ENCODE assay signal across 20 cellular contexts in the genomic region with DNA sequence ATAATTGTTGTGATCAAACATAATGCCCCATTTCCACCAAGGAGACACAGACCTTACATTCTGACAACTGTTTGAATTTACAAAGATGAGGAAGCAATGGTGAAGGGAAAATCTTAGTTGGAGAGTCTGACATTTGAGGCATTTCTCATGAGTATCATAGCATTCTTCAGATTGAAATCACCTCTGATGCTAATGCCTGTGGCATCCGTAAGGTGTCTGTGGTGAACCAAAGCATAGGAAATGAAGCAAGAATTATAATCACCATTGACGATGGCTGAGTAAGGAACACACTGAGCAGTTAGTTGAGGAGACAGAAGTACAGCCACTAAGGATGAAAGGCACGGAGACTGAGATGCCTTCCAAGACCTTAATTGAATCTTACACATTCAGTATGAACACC.
DNase-seq lines count a peak whose midpoint lies in the region; ATAC-seq, FAIRE-seq and TF ChIP-seq lines count a peak whose summit lies in the region.
"Had no signal": no experiment of that assay in that cellular context is flagged by ENCODE, and none has a peak within 500 bp of the region (broad histone marks: within the 10 kb centered on the region; RNA-seq: fewer than 3 reads in every experiment).

No MANE protein-coding gene starts in this region.

- H3K27ac ChIP-seq in mammary epithelial cell (ENCODE audit: insufficient read depth, low read depth, low read length) = no peak overlapping the region
- H3K27ac ChIP-seq in GM23338 (ENCODE audit: low read depth) = no peak overlapping the region
- H3K27ac ChIP-seq: ascending aorta; BLaER1 treated with 17β-estradiol and CSF1 and Interleukin-3, amounts not matched to agents 10 nM and 100 nM; esophagus squamous epithelium; right lobe of liver had no signal

- H3K36me3 Mint-ChIP-seq in GM23338 (ENCODE audit: low read depth) = no peaks in the 10 kb centered on the region
- H3K36me3 Mint-ChIP-seq: activated CD8-positive, alpha-beta memory T cell treated with anti-CD3 and anti-CD28 coated beads, Interleukin-2, amount 10 ng/mL, durations not matched to agents 7 days and 5 days had no signal

- FAIRE-seq in HTR-8/SVneo (lab: Jason Lieb, UNC) = peak; percentile 91

- dilution Hi-C loops in mammary epithelial cell (cut with HindIII; ENCODE audit: low sequenced_read_pairs) = no loop called here

- H3K4me1 ChIP-seq in mammary epithelial cell (ENCODE audit: insufficient read depth, low read length) (no peaks in the 10 kb centered on the region), GM23338 (ENCODE audit: insufficient read depth) (no peaks in the 10 kb centered on the region)
- H3K4me1 ChIP-seq: ascending aorta; BLaER1 treated with 17β-estradiol and CSF1 and Interleukin-3, amounts not matched to agents 10 nM and 100 nM; esophagus squamous epithelium; right lobe of liver had no signal

- ATAC-seq in GM23338 (no peak), HG03159 (IDR thresholded peaks at IDR 0.05; ENCODE audit: unreplicated experiment) (no peak)
- ATAC-seq: activated CD8-positive, alpha-beta memory T cell treated with anti-CD3 and anti-CD28 coated beads, Interleukin-2, amount 10 ng/mL, durations not matched to agents 7 days and 5 days; mucosa of descending colon; right lobe of liver had no signal

- peaks cover 3% of the 10 kb centered on the region; the same call in 1 of the 3 replicates for H3K9me3 Mint-ChIP-seq in GM23338

- DNase-seq in AG09319 (ENCODE audit: extremely low read depth, low read depth) = peak; percentile 27
- DNase-seq in HTR-8/SVneo (ENCODE audit: insufficient read length, low spot score) = peak; percentile 28
- DNase-seq in mammary epithelial cell = peak; percentile 82
- DNase-seq in kidney epithelial cell (ENCODE audit: low read depth) = peak; percentile 72
- DNase-seq in stimulated activated CD8-positive, alpha-beta memory T cell treated with anti-CD3 and anti-CD28 coated beads, Interleukin-4, amount 100 ng/mL, for 48 hours = no peak
- no peak for DNase-seq in T-helper 1 cell
- no peak for DNase-seq in GM23338 (ENCODE audit: low spot score)
- DNase-seq: activated CD4-positive, CD25-positive, alpha-beta regulatory T cell treated with anti-CD3 and anti-CD28 coated beads, Interleukin-2, amount 50 U/mL, for 72 hours; activated CD8-positive, alpha-beta memory T cell treated with anti-CD3 and anti-CD28 coated beads, Interleukin-2, amount 10 ng/mL, durations not matched to agents 7 days and 5 days; activated effector memory CD4-positive, alpha-beta T cell treated with anti-CD3 and anti-CD28 coated beads, Interleukin-2, amount 50 U/mL, for 16 hours; DMS153; esophagus squamous epithelium; mucosa of descending colon; NCI-H446 treated with DMSO at 0.1 percent for 48 hours; right lobe of liver; SHP77 treated with DMSO at 0.1 percent for 48 hours; stimulated activated CD4-positive, alpha-beta T cell treated with anti-CD3 and anti-CD28 coated beads, Interleukin-4, amount 100 ng/mL, for 1 hour had no signal

- CTCF ChIA-PET in mammary epithelial cell (lab: Charles Lee; ENCODE audit: low non-redundant PET) = no interaction called here

- no peak overlapping the region for H3K4me3 Mint-ChIP-seq in GM23338
- H3K4me3 Mint-ChIP-seq: activated CD8-positive, alpha-beta memory T cell treated with anti-CD3 and anti-CD28 coated beads, Interleukin-2, amount 10 ng/mL, durations not matched to agents 7 days and 5 days had no signal

- no TSS peak for BruUV-seq in mammary epithelial cell (replicated peaks; lab: Mats Ljungman, UMichigan)

- no peak overlapping the region for H3K27ac Mint-ChIP-seq in GM23338
- H3K27ac Mint-ChIP-seq: activated CD8-positive, alpha-beta memory T cell treated with anti-CD3 and anti-CD28 coated beads, Interleukin-2, amount 10 ng/mL, durations not matched to agents 7 days and 5 days had no signal

- H3K4me2 ChIP-seq in mammary epithelial cell (ENCODE audit: insufficient read depth, low read depth, low read length) = no peak overlapping the region
- no peak overlapping the region for H3K4me2 ChIP-seq in GM23338
- H3K4me2 ChIP-seq: BLaER1 treated with 17β-estradiol and CSF1 and Interleukin-3, amounts not matched to agents 10 nM and 100 nM had no signal

- TF ChIP-seq CTCF in AG09319 (IDR thresholded peaks at IDR 0.05; ENCODE audit: low read depth, low read length) (no peak), mammary epithelial cell (conservative IDR thresholded peaks at IDR 0.05 in 1 of 2, IDR thresholded peaks at IDR 0.05 in 1 of 2; ENCODE audit: extremely low read depth in 1 of 2, insufficient read depth in 1 of 2, low read depth in 1 of 2, low read length in 2 of 2) (no peak), kidney epithelial cell (IDR thresholded peaks at IDR 0.05; ENCODE audit: insufficient read depth, low read length, poor library complexity, severe bottlenecking) (no peak), GM23338 (conservative IDR thresholded peaks at IDR 0.05; ENCODE audit: low read depth in 2 of 2) (no peak)

- no peaks in the 10 kb centered on the region for H3K9me2 ChIP-seq in GM23338 (ENCODE audit: insufficient read depth)

- no peaks in the 10 kb centered on the region for H3F3A ChIP-seq in GM23338 (replicated peaks; ENCODE audit: low read depth)

- H2AFZ ChIP-seq in mammary epithelial cell (ENCODE audit: low read depth, low read length) = no peak overlapping the region
- H2AFZ ChIP-seq in GM23338 = no peak overlapping the region; the same call in 1 of the 2 replicates

- no peaks in the 10 kb centered on the region for H3K4me1 Mint-ChIP-seq in GM23338
- H3K4me1 Mint-ChIP-seq: activated CD8-positive, alpha-beta memory T cell treated with anti-CD3 and anti-CD28 coated beads, Interleukin-2, amount 10 ng/mL, durations not matched to agents 7 days and 5 days had no signal

- WGBS in mammary epithelial cell (ENCODE audit: low coverage, missing lambda C conversion rate) = 20% methylated on average over 3 of the region's 3 CpGs

- intact Hi-C loops in mammary epithelial cell (cut with micrococcal nuclease) = no loop called here

- H3K4me3 ChIP-seq in mammary epithelial cell (replicated peaks in 1 of 3; ENCODE audit: insufficient read depth in 1 of 3, low read depth in 2 of 3, low read length in 3 of 3) (no peak overlapping the region), kidney epithelial cell (ENCODE audit: low read depth, low read length) (no peak overlapping the region), GM23338 (no peak overlapping the region)
- H3K4me3 ChIP-seq: ascending aorta; BLaER1 treated with 17β-estradiol and CSF1 and Interleukin-3, amounts not matched to agents 10 nM and 100 nM; esophagus squamous epithelium; mucosa of descending colon; right lobe of liver had no signal

- no peaks in the 10 kb centered on the region for H3K27me3 ChIP-seq in mammary epithelial cell (ENCODE audit: insufficient read depth, low read length)
- H3K27me3 ChIP-seq in kidney epithelial cell (ENCODE audit: control insufficient read depth, insufficient read depth, low read length) = no peaks in the 10 kb centered on the region
- H3K27me3 ChIP-seq in GM23338 (ENCODE audit: insufficient read depth) = no peaks in the 10 kb centered on the region
- H3K27me3 ChIP-seq: ascending aorta; BLaER1 treated with 17β-estradiol and CSF1 and Interleukin-3, amounts not matched to agents 10 nM and 100 nM; esophagus squamous epithelium; right lobe of liver had no signal

- H3K36me3 ChIP-seq in mammary epithelial cell (ENCODE audit: insufficient read depth, low read length) = no peaks in the 10 kb centered on the region
- no peaks in the 10 kb centered on the region for H3K36me3 ChIP-seq in kidney epithelial cell (ENCODE audit: control insufficient read depth, insufficient read depth, low read length)
- no peaks in the 10 kb centered on the region for H3K36me3 ChIP-seq in GM23338 (ENCODE audit: insufficient read depth)
- H3K36me3 ChIP-seq: ascending aorta; BLaER1 treated with 17β-estradiol and CSF1 and Interleukin-3, amounts not matched to agents 10 nM and 100 nM; esophagus squamous epithelium; right lobe of liver had no signal

- in situ Hi-C loops in mammary epithelial cell (cut with MboI; ENCODE audit: low sequenced_read_pairs in 2 of 2) = no loop called here

- no peak overlapping the region for H3K9ac ChIP-seq in mammary epithelial cell (ENCODE audit: insufficient read depth, low read length)
- H3K9ac ChIP-seq: BLaER1 treated with 17β-estradiol and CSF1 and Interleukin-3, amounts not matched to agents 10 nM and 100 nM had no signal

- H3K79me2 ChIP-seq in mammary epithelial cell (ENCODE audit: insufficient read depth, low read length) (no peaks in the 10 kb centered on the region), GM23338 (replicated peaks; ENCODE audit: insufficient read depth) (no peaks in the 10 kb centered on the region)

- H3K9me3 ChIP-seq in mammary epithelial cell (replicated peaks; ENCODE audit: insufficient read depth, low read length) = no peaks in the 10 kb centered on the region
- H3K9me3 ChIP-seq: ascending aorta; BLaER1 treated with 17β-estradiol and CSF1 and Interleukin-3, amounts not matched to agents 10 nM and 100 nM; esophagus squamous epithelium; right lobe of liver had no signal

- H3K27me3 Mint-ChIP-seq in GM23338 (ENCODE audit: insufficient read depth, low read depth, poor library complexity) = no peaks in the 10 kb centered on the region
- H3K27me3 Mint-ChIP-seq: activated CD8-positive, alpha-beta memory T cell treated with anti-CD3 and anti-CD28 coated beads, Interleukin-2, amount 10 ng/mL, durations not matched to agents 7 days and 5 days had no signal

- no peaks in the 10 kb centered on the region for H4K20me1 ChIP-seq in mammary epithelial cell (ENCODE audit: insufficient read depth, low read length)
- no peaks in the 10 kb centered on the region for H4K20me1 ChIP-seq in GM23338 (replicated peaks; ENCODE audit: insufficient read depth)
- H4K20me1 ChIP-seq: BLaER1 treated with 17β-estradiol and CSF1 and Interleukin-3, amounts not matched to agents 10 nM and 100 nM had no signal

TF ChIP-seq in GM23338, 12 proteins besides CTCF, POLR2A, EP300 and RAD21 (continues in another document):
- TF ChIP-seq ZNF331 (CRISPR knock-in tag; IDR thresholded peaks at IDR 0.05; ENCODE audit: low read depth) = no peak
- no peak for TF ChIP-seq CREB1 (CRISPR knock-in tag; IDR thresholded peaks at IDR 0.05; ENCODE audit: low read depth)

Comparison
In these comparisons a context has a peak if more than half of its experiments do, and no peak if none do; other contexts are left out.
1. DNase-seq: peak in AG09319 (single experiment), HTR-8/SVneo (single experiment), mammary epithelial cell (single experiment) and kidney epithelial cell (single experiment); none in stimulated activated CD8-positive, alpha-beta memory T cell treated with anti-CD3 and anti-CD28 coated beads, Interleukin-4, amount 100 ng/mL, for 48 hours (single experiment), T-helper 1 cell (0 of 5) and GM23338 (single experiment).